Comparison of ENCODE assay signal across 14 cellular contexts in the genomic region with DNA sequence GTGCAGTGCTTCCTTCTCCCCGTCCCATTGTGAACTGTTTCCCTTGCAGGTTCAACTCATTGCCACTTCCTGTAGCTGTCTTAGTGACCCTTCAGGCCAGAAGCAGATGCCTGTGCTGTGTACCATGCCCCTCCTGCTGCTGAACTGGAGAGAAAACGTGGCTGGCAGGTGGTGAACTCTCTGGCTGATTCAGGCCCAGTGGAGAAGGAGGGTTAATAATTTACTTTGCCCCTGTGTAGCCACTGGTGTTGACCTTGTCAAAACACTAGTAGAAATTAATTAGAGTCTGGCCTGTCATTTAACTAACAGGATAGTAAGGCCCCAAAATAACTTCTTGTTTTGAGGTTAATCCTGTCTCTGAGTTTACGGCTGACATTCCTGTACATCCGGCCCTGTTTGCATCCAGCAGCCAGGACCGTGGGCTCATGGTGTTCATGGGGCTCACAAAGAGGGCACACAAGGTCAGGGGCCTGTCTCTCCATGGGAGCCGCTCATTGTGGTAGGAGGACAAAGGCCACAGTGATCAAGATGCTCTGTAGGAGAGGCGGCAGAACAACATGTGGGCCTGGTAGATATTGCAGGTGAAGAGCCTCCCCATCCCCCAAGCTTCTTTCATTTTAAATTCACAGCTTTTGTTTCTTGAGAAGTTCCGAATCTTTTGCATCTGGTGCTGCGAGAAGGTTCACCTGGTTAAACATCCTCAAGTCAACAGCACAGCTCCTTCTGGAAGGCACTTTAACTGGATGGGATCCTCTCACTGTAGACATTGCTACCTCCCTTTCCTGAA.
DNase-seq lines count a peak whose midpoint lies in the region; FAIRE-seq and TF ChIP-seq lines count a peak whose summit lies in the region.
"Had no signal": no experiment of that assay in that cellular context is flagged by ENCODE, and none has a peak within 500 bp of the region (broad histone marks: within the 10 kb centered on the region; RNA-seq: fewer than 3 reads in every experiment).

No MANE protein-coding gene starts in this region.

- intact Hi-C loops in breast epithelium (cut with DNase I; ENCODE audit: low total_unique reads) = no loop called here
- intact Hi-C loops in MCF 10A (cut with micrococcal nuclease) = no loop called here
- intact Hi-C loops in activated T-helper 2 cell treated with anti-CD3 and anti-CD28 coated beads, Interferon-gamma antibody, Interleukin-2, Interleukin-4, amounts not matched to agents 10 μg/mL and 5 μg/mL and 100 μg/mL, durations not matched to agents 14 hours and 24 hours and 36 hours (cut with micrococcal nuclease) = no loop called here

- TF ChIP-seq CTCF in breast epithelium (IDR thresholded peaks at IDR 0.05) = no peak
- TF ChIP-seq CTCF in MCF 10A (IDR thresholded peaks at IDR 0.05; ENCODE audit: unreplicated experiment) = no peak
- TF ChIP-seq CTCF in Peyer's patch (IDR thresholded peaks at IDR 0.05) = no peak

- H3K27ac ChIP-seq in breast epithelium (peak overlapping the region; percentile 65 to 79), Peyer's patch (no peak overlapping the region)
- H3K27ac ChIP-seq: sigmoid colon had no signal

- DNase-seq in breast epithelium (ENCODE audit: low spot score in 2 of 2) (no peak), MCF 10A (ENCODE audit: unreplicated experiment) (no peak), HuH-7.5 (ENCODE audit: low spot score) (peak; percentile 37), kidney tubule cell (ENCODE audit: low spot score) (peak; percentile 95), urothelium cell line (ENCODE audit: low spot score) (no peak), Peyer's patch (no peak), NCI-H774 (lab: John Stamatoyannopoulos, UW) (no peak)
- no peak for DNase-seq in activated T-helper 2 cell treated with anti-CD3 and anti-CD28 coated beads, Interferon-gamma antibody, Interleukin-2, Interleukin-4, amounts not matched to agents 10 μg/mL and 5 μg/mL and 100 μg/mL, durations not matched to agents 14 hours and 24 hours and 36 hours (ENCODE audit: low spot score)
- DNase-seq: activated CD8-positive, alpha-beta memory T cell treated with anti-CD3 and anti-CD28 coated beads, Interleukin-2, amount 50 U/mL, for 48 hours; EL; NCI-H1048; sigmoid colon had no signal

- H3K4me1 ChIP-seq in breast epithelium (no peaks in the 10 kb centered on the region), Peyer's patch (no peaks in the 10 kb centered on the region)
- H3K4me1 ChIP-seq: sigmoid colon had no signal

- peak; percentile 42 for FAIRE-seq in urothelium cell line (lab: Jason Lieb, UNC)

- no peaks in the 10 kb centered on the region for H3K4me1 Mint-ChIP-seq in MCF 10A (ENCODE audit: insufficient read depth, unreplicated experiment)
- H3K4me1 Mint-ChIP-seq in activated T-helper 2 cell treated with anti-CD3 and anti-CD28 coated beads, Interferon-gamma antibody, Interleukin-2, Interleukin-4, amounts not matched to agents 10 μg/mL and 5 μg/mL and 100 μg/mL, durations not matched to agents 14 hours and 24 hours and 36 hours (ENCODE audit: low read depth) = no peaks in the 10 kb centered on the region

- peaks cover 6% of the 10 kb centered on the region for H3K36me3 Mint-ChIP-seq in MCF 10A (ENCODE audit: insufficient read depth, unreplicated experiment)
- no peaks in the 10 kb centered on the region for H3K36me3 Mint-ChIP-seq in activated T-helper 2 cell treated with anti-CD3 and anti-CD28 coated beads, Interferon-gamma antibody, Interleukin-2, Interleukin-4, amounts not matched to agents 10 μg/mL and 5 μg/mL and 100 μg/mL, durations not matched to agents 14 hours and 24 hours and 36 hours (ENCODE audit: low read depth)

- no peak overlapping the region for H3K27ac Mint-ChIP-seq in MCF 10A (ENCODE audit: low read depth, unreplicated experiment)
- no peak overlapping the region for H3K27ac Mint-ChIP-seq in activated T-helper 2 cell treated with anti-CD3 and anti-CD28 coated beads, Interferon-gamma antibody, Interleukin-2, Interleukin-4, amounts not matched to agents 10 μg/mL and 5 μg/mL and 100 μg/mL, durations not matched to agents 14 hours and 24 hours and 36 hours
- H3K27ac Mint-ChIP-seq: T-helper 2 cell treated with Interferon-gamma antibody and Interleukin-4, amounts not matched to agents 5 μg/mL and 100 μg/mL, for 36 hours had no signal

- H3K4me3 Mint-ChIP-seq in MCF 10A (ENCODE audit: unreplicated experiment) = no peak overlapping the region
- no peak overlapping the region for H3K4me3 Mint-ChIP-seq in activated T-helper 2 cell treated with anti-CD3 and anti-CD28 coated beads, Interferon-gamma antibody, Interleukin-2, Interleukin-4, amounts not matched to agents 10 μg/mL and 5 μg/mL and 100 μg/mL, durations not matched to agents 14 hours and 24 hours and 36 hours (ENCODE audit: low read depth)
- H3K4me3 Mint-ChIP-seq: T-helper 2 cell treated with Interferon-gamma antibody and Interleukin-4, amounts not matched to agents 5 μg/mL and 100 μg/mL, for 36 hours had no signal

- CTCF ChIA-PET in MCF 10A (lab: Yijun Ruan, JAX) = interaction anchor here (1.2 kb wide), 1 partner anchor 49 kb away, joined by 4 read pairs; no protein-coding TSS in a partner anchor

- H3K9me3 Mint-ChIP-seq in MCF 10A (ENCODE audit: unreplicated experiment) = no peaks in the 10 kb centered on the region
- H3K9me3 Mint-ChIP-seq in activated T-helper 2 cell treated with anti-CD3 and anti-CD28 coated beads, Interferon-gamma antibody, Interleukin-2, Interleukin-4, amounts not matched to agents 10 μg/mL and 5 μg/mL and 100 μg/mL, durations not matched to agents 14 hours and 24 hours and 36 hours = no peaks in the 10 kb centered on the region
- H3K9me3 Mint-ChIP-seq: T-helper 2 cell treated with Interferon-gamma antibody and Interleukin-4, amounts not matched to agents 5 μg/mL and 100 μg/mL, for 36 hours had no signal

- H3K4me3 ChIP-seq in breast epithelium = no peak overlapping the region
- H3K4me3 ChIP-seq in Peyer's patch = no peak overlapping the region
- H3K4me3 ChIP-seq: lung, sigmoid colon had no signal

- TF ChIP-seq POLR2A in breast epithelium (IDR thresholded peaks at IDR 0.05) (no peak), Peyer's patch (IDR thresholded peaks at IDR 0.05) (no peak)

- H3K9me3 ChIP-seq in breast epithelium (no peaks in the 10 kb centered on the region), Peyer's patch (no peaks in the 10 kb centered on the region)
- H3K9me3 ChIP-seq: sigmoid colon had no signal

- H3K36me3 ChIP-seq in breast epithelium (no peaks in the 10 kb centered on the region), Peyer's patch (no peaks in the 10 kb centered on the region)
- H3K36me3 ChIP-seq: sigmoid colon had no signal

- H3K27me3 ChIP-seq in breast epithelium (no peaks in the 10 kb centered on the region), Peyer's patch (no peaks in the 10 kb centered on the region)
- H3K27me3 ChIP-seq: sigmoid colon had no signal

- no peaks in the 10 kb centered on the region for H3K27me3 Mint-ChIP-seq in MCF 10A (ENCODE audit: insufficient read depth, unreplicated experiment)
- H3K27me3 Mint-ChIP-seq in activated T-helper 2 cell treated with anti-CD3 and anti-CD28 coated beads, Interferon-gamma antibody, Interleukin-2, Interleukin-4, amounts not matched to agents 10 μg/mL and 5 μg/mL and 100 μg/mL, durations not matched to agents 14 hours and 24 hours and 36 hours (ENCODE audit: low read depth) = peaks cover 15% of the 10 kb centered on the region

- POLR2A ChIA-PET in MCF 10A (lab: Yijun Ruan, JAX) = no interaction called here

- BruUV-seq in MCF 10A (replicated peaks; lab: Mats Ljungman, UMichigan) = no TSS peak

Comparison
In these comparisons a context has a peak if more than half of its experiments do, and no peak if none do; other contexts are left out.
1. DNase-seq: peak in HuH-7.5 (single experiment) and kidney tubule cell (single experiment); none in breast epithelium (0 of 2), MCF 10A (single experiment), urothelium cell line (single experiment), Peyer's patch (0 of 3), activated T-helper 2 cell treated with anti-CD3 and anti-CD28 coated beads, Interferon-gamma antibody, Interleukin-2, Interleukin-4, amounts not matched to agents 10 μg/mL and 5 μg/mL and 100 μg/mL, durations not matched to agents 14 hours and 24 hours and 36 hours (single experiment) and NCI-H774 (single experiment).
2. H3K27ac ChIP-seq: peak in breast epithelium (2 of 2); none in Peyer's patch (0 of 4).